1 cellular context compared by ENCODE assay signal in genomic region chr7:130899638-130900401, GRCh38.
A peak's percentile ranks its signal among the peaks of the same experiment; 100 is the strongest.
TF ChIP-seq lines count a peak whose summit lies in the region.

No MANE protein-coding gene starts in this region.

TF ChIP-seq in HepG2, 621 proteins besides CTCF, POLR2A, EP300 and RAD21 (continued from another document and continues in another):
- TF ChIP-seq HNF1B (CRISPR knock-in tag; IDR thresholded peaks at IDR 0.05) (peak; percentile 93), KLF12 (CRISPR knock-in tag; IDR thresholded peaks at IDR 0.05; ENCODE audit: borderline replicate concordance) (peak; percentile 90; the same call in 1 of the 2 replicates), SALL1 (CRISPR knock-in tag; IDR thresholded peaks at IDR 0.05) (peak; percentile 98), AKAP8 (CRISPR knock-in tag; IDR thresholded peaks at IDR 0.05) (peak; percentile 56; the same call in 1 of the 2 replicates), SMAD1 (CRISPR knock-in tag; IDR thresholded peaks at IDR 0.05; ENCODE audit: borderline replicate concordance, low read depth) (no peak), ZNF720 (CRISPR knock-in tag; IDR thresholded peaks at IDR 0.05) (no peak), SP5 (CRISPR knock-in tag; IDR thresholded peaks at IDR 0.05; ENCODE audit: borderline replicate concordance, low read depth) (peak; percentile 93), ZSCAN12 (CRISPR knock-in tag; IDR thresholded peaks at IDR 0.05) (peak; percentile 74; the same call in 1 of the 2 replicates), RAD51 (IDR thresholded peaks at IDR 0.05; ENCODE audit: borderline replicate concordance) (no peak), ZBTB7B (CRISPR knock-in tag; IDR thresholded peaks at IDR 0.05) (peak; percentile 84), ZNF383 (CRISPR knock-in tag; IDR thresholded peaks at IDR 0.05; ENCODE audit: borderline replicate concordance) (no peak), ZNF816 (CRISPR knock-in tag; IDR thresholded peaks at IDR 0.05; ENCODE audit: borderline replicate concordance) (peak; percentile 75; the same call in 1 of the 2 replicates), SMAD3 (CRISPR knock-in tag; IDR thresholded peaks at IDR 0.05) (peak; percentile 94; the same call in 1 of the 2 replicates), ZNF660 (CRISPR knock-in tag; IDR thresholded peaks at IDR 0.05; ENCODE audit: borderline replicate concordance, low read depth) (no peak), HMG20A (CRISPR knock-in tag; IDR thresholded peaks at IDR 0.05; ENCODE audit: borderline replicate concordance) (peak; percentile 94), ZNF512 (CRISPR knock-in tag; IDR thresholded peaks at IDR 0.05) (no peak), KAT2B (IDR thresholded peaks at IDR 0.05; ENCODE audit: borderline replicate concordance, low read depth, low read length) (no peak), ZSCAN20 (CRISPR knock-in tag; IDR thresholded peaks at IDR 0.05; ENCODE audit: borderline replicate concordance) (peak; percentile 92), ZSCAN22 (CRISPR knock-in tag; IDR thresholded peaks at IDR 0.05) (no peak), ELF4 (CRISPR knock-in tag; IDR thresholded peaks at IDR 0.05; ENCODE audit: borderline replicate concordance) (no peak), MXD4 (CRISPR knock-in tag; IDR thresholded peaks at IDR 0.05) (peak; percentile 66; the same call in 1 of the 2 replicates), RFXAP (CRISPR knock-in tag; IDR thresholded peaks at IDR 0.05; ENCODE audit: borderline replicate concordance) (peak; percentile 78; the same call in 1 of the 2 replicates), ZNF784 (CRISPR knock-in tag; IDR thresholded peaks at IDR 0.05; ENCODE audit: borderline replicate concordance) (no peak), ZBTB14 (CRISPR knock-in tag; IDR thresholded peaks at IDR 0.05) (no peak), MED8 (CRISPR knock-in tag; IDR thresholded peaks at IDR 0.05; ENCODE audit: insufficient replicate concordance) (peak; percentile 58), ZNF280B (CRISPR knock-in tag; IDR thresholded peaks at IDR 0.05; ENCODE audit: borderline replicate concordance) (no peak), SOX13 (IDR thresholded peaks at IDR 0.05) (peak; percentile 56), SOX13 (CRISPR knock-in tag; conservative IDR thresholded peaks at IDR 0.05 in 1 of 2, IDR thresholded peaks at IDR 0.05 in 1 of 2) (peak in 1 of 2 experiments; percentile 86; a peak in 2 of 4 replicates), UBTF (CRISPR knock-in tag; IDR thresholded peaks at IDR 0.05) (peak; percentile 33; the same call in 1 of the 2 replicates), ATF5 (CRISPR knock-in tag; IDR thresholded peaks at IDR 0.05; ENCODE audit: low read depth) (no peak), ZFP37 (CRISPR knock-in tag; IDR thresholded peaks at IDR 0.05; ENCODE audit: borderline replicate concordance) (peak; percentile 82; the same call in 1 of the 2 replicates), ZNF563 (CRISPR knock-in tag; IDR thresholded peaks at IDR 0.05) (no peak), ZSCAN29 (CRISPR knock-in tag; conservative IDR thresholded peaks at IDR 0.05) (peak; percentile 79), JARID2 (CRISPR knock-in tag; IDR thresholded peaks at IDR 0.05; ENCODE audit: insufficient replicate concordance) (peak; percentile 78), ATF6 (CRISPR knock-in tag; conservative IDR thresholded peaks at IDR 0.05) (0 out of 2 replicates have a peak, but pooled peaks have one; percentile 24), ZNF33A (CRISPR knock-in tag; IDR thresholded peaks at IDR 0.05; ENCODE audit: borderline replicate concordance) (peak; percentile 97)
- TF ChIP-seq, protein P1, sequence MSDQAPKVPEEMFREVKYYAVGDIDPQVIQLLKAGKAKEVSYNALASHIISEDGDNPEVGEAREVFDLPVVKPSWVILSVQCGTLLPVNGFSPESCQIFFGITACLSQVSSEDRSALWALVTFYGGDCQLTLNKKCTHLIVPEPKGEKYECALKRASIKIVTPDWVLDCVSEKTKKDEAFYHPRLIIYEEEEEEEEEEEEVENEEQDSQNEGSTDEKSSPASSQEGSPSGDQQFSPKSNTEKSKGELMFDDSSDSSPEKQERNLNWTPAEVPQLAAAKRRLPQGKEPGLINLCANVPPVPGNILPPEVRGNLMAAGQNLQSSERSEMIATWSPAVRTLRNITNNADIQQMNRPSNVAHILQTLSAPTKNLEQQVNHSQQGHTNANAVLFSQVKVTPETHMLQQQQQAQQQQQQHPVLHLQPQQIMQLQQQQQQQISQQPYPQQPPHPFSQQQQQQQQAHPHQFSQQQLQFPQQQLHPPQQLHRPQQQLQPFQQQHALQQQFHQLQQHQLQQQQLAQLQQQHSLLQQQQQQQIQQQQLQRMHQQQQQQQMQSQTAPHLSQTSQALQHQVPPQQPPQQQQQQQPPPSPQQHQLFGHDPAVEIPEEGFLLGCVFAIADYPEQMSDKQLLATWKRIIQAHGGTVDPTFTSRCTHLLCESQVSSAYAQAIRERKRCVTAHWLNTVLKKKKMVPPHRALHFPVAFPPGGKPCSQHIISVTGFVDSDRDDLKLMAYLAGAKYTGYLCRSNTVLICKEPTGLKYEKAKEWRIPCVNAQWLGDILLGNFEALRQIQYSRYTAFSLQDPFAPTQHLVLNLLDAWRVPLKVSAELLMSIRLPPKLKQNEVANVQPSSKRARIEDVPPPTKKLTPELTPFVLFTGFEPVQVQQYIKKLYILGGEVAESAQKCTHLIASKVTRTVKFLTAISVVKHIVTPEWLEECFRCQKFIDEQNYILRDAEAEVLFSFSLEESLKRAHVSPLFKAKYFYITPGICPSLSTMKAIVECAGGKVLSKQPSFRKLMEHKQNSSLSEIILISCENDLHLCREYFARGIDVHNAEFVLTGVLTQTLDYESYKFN (CRISPR knock-in tag; conservative IDR thresholded peaks at IDR 0.05) = peak; percentile 97
- TF ChIP-seq, protein P2, sequence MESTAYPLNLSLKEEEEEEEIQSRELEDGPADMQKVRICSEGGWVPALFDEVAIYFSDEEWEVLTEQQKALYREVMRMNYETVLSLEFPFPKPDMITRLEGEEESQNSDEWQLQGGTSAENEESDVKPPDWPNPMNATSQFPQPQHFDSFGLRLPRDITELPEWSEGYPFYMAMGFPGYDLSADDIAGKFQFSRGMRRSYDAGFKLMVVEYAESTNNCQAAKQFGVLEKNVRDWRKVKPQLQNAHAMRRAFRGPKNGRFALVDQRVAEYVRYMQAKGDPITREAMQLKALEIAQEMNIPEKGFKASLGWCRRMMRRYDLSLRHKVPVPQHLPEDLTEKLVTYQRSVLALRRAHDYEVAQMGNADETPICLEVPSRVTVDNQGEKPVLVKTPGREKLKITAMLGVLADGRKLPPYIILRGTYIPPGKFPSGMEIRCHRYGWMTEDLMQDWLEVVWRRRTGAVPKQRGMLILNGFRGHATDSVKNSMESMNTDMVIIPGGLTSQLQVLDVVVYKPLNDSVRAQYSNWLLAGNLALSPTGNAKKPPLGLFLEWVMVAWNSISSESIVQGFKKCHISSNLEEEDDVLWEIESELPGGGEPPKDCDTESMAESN (CRISPR knock-in tag; conservative IDR thresholded peaks at IDR 0.05) = peak; percentile 47; the same call in 1 of the 2 replicates
- TF ChIP-seq, protein P3, sequence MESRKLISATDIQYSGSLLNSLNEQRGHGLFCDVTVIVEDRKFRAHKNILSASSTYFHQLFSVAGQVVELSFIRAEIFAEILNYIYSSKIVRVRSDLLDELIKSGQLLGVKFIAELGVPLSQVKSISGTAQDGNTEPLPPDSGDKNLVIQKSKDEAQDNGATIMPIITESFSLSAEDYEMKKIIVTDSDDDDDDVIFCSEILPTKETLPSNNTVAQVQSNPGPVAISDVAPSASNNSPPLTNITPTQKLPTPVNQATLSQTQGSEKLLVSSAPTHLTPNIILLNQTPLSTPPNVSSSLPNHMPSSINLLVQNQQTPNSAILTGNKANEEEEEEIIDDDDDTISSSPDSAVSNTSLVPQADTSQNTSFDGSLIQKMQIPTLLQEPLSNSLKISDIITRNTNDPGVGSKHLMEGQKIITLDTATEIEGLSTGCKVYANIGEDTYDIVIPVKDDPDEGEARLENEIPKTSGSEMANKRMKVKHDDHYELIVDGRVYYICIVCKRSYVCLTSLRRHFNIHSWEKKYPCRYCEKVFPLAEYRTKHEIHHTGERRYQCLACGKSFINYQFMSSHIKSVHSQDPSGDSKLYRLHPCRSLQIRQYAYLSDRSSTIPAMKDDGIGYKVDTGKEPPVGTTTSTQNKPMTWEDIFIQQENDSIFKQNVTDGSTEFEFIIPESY (CRISPR knock-in tag; IDR thresholded peaks at IDR 0.05) = peak; percentile 77; the same call in 1 of the 2 replicates
